ENCODE assay signal across 10 cellular contexts in genomic region chr6:163406320-163406719, GRCh38. TPM values are rescaled to one million over a fixed set of nuclear protein-coding genes. Genes with fewer than 3 reads are reported as not detected.
DNase-seq lines count a peak whose midpoint lies in the region; ATAC-seq, FAIRE-seq and TF ChIP-seq lines count a peak whose summit lies in the region.
"Had no signal": no experiment of that assay in that cellular context is flagged by ENCODE, and none has a peak within 500 bp of the region (broad histone marks: within the 10 kb centered on the region; RNA-seq: fewer than 3 reads in every experiment).

No MANE protein-coding gene starts in this region.

- FAIRE-seq in frontal cortex (lab: Jason Lieb, UNC): no peak

- peaks cover 22% of the 10 kb centered on the region for H3K4me1 Mint-ChIP-seq in T-helper 1 cell treated with Interleukin-12 subunit alpha and Interleukin-12 subunit beta and Interleukin-4 antibody, amounts not matched to agents 30 μg/mL and 1 μg/mL, for 36 hours (ENCODE audit: low read depth)

- H3K9me3 ChIP-seq in OCI-LY3 (ENCODE audit: insufficient read depth, low read length) (0 out of 2 replicates have a peak, but pooled peaks cover 3% of the 10 kb centered on the region), heart right ventricle (no peaks in the 10 kb centered on the region)

- H3K9me3 Mint-ChIP-seq in T-helper 1 cell treated with Interleukin-12 subunit alpha and Interleukin-12 subunit beta and Interleukin-4 antibody, amounts not matched to agents 30 μg/mL and 1 μg/mL, for 36 hours: no peaks in the 10 kb centered on the region

- peaks cover 4% of the 10 kb centered on the region for H3K36me3 Mint-ChIP-seq in T-helper 1 cell treated with Interleukin-12 subunit alpha and Interleukin-12 subunit beta and Interleukin-4 antibody, amounts not matched to agents 30 μg/mL and 1 μg/mL, for 36 hours (ENCODE audit: low read depth)

- H3K4me3 Mint-ChIP-seq in T-helper 1 cell treated with Interleukin-12 subunit alpha and Interleukin-12 subunit beta and Interleukin-4 antibody, amounts not matched to agents 30 μg/mL and 1 μg/mL, for 36 hours: peak overlapping the region; percentile 86

- peak overlapping the region; percentile 39; the same call in 1 of the 2 replicates for H2AFZ ChIP-seq in OCI-LY3 (ENCODE audit: low read depth, low read length)

- DNase-seq in T-helper 1 cell (no peak), heart right ventricle (no peak), frontal cortex (ENCODE audit: low spot score in 2 of 2) (no peak), RKO (ENCODE audit: low spot score) (no peak), SW480 (ENCODE audit: low spot score) (no peak)
- DNase-seq: NCI-H526 treated with DMSO at 0.1 percent for 48 hours had no signal

- H3K4me1 ChIP-seq in OCI-LY3 (ENCODE audit: low read length): no peaks in the 10 kb centered on the region
- peaks cover 11 to 51% (median 32%) of the 10 kb centered on the region in 9 donors for H3K4me1 ChIP-seq in heart right ventricle

- H3K79me2 ChIP-seq in OCI-LY3 (ENCODE audit: low read length): no peaks in the 10 kb centered on the region

- peak in 3 of 8 donors; percentile 28 to 43 (median 31) for ATAC-seq in heart right ventricle

- H3K27me3 ChIP-seq in OCI-LY3 (ENCODE audit: low read depth, low read length) (no peaks in the 10 kb centered on the region), heart right ventricle (no peaks in the 10 kb centered on the region)

- 0 out of 2 replicates have a peak overlapping the region, but pooled peaks have one; percentile 25 for H3K9ac ChIP-seq in OCI-LY3 (ENCODE audit: low read length)

- H3K4me2 ChIP-seq in OCI-LY3 (ENCODE audit: low read length): peak overlapping the region; percentile 59

- TF ChIP-seq CTCF in OCI-LY3 (IDR thresholded peaks at IDR 0.05; ENCODE audit: low read depth, low read length): no peak
- no peak for TF ChIP-seq CTCF in heart right ventricle (IDR thresholded peaks at IDR 0.05)

- H3K27ac Mint-ChIP-seq in T-helper 1 cell treated with Interleukin-12 subunit alpha and Interleukin-12 subunit beta and Interleukin-4 antibody, amounts not matched to agents 30 μg/mL and 1 μg/mL, for 36 hours: peak overlapping the region; percentile 86

- peaks cover 11% of the 10 kb centered on the region for H3K27me3 Mint-ChIP-seq in T-helper 1 cell treated with Interleukin-12 subunit alpha and Interleukin-12 subunit beta and Interleukin-4 antibody, amounts not matched to agents 30 μg/mL and 1 μg/mL, for 36 hours (ENCODE audit: low read depth)

- H3K4me3 ChIP-seq in OCI-LY3 (ENCODE audit: low read length): peak overlapping the region; percentile 58
- H3K4me3 ChIP-seq in heart right ventricle: peak overlapping the region in 9 of 10 donors; percentile 13 to 50 (median 39)

- H3K36me3 ChIP-seq in OCI-LY3 (replicated peaks; ENCODE audit: low read depth, low read length) (no peaks in the 10 kb centered on the region), heart right ventricle (no peaks in the 10 kb centered on the region)

- H4K20me1 ChIP-seq in OCI-LY3 (ENCODE audit: insufficient read depth, low read length): no peaks in the 10 kb centered on the region

- H3K27ac ChIP-seq in OCI-LY3 (ENCODE audit: low read length): no peak overlapping the region
- peak overlapping the region; percentile 75 to 95 (median 92) for H3K27ac ChIP-seq in heart right ventricle
- H3K27ac ChIP-seq in temporal lobe (ENCODE audit: low read depth, low read length): peak overlapping the region; percentile 97
- H3K27ac ChIP-seq: 22Rv1 had no signal

- 46 to 60% methylated on average over 1 of the region's 1 CpG for WGBS in heart right ventricle, 2 donors

- intact Hi-C loops in heart right ventricle (cut with DNase I): loop anchor here in 3 of 10 donors (5.0 to 10.0 kb wide), 3 partner anchors 49 to 552 kb away; no protein-coding TSS in a partner anchor

RNA-seq across cellular contexts. Expression of gene QKI, which starts 8.2 kb away (rescaled TPM):
- total RNA-seq in heart right ventricle (100 to 1,000 TPM; 386 to 551 (median 505) TPM), temporal lobe (198 TPM), frontal cortex (218 TPM)
- polyA plus RNA-seq in heart right ventricle: 10 to 100 TPM; 74.7 to 86.2 TPM
